Comparison of ENCODE assay signal across 8 cellular contexts in genomic region chr9:2465921-2466460, GRCh38.
DNase-seq lines count a peak whose midpoint lies in the region; ATAC-seq lines count a peak whose summit lies in the region.

No MANE protein-coding gene starts in this region.

- ATAC-seq in activated CD4-positive, CD25-positive, alpha-beta regulatory T cell treated with anti-CD3 and anti-CD28 coated beads, Interleukin-2, amount 50 U/mL, for 24 hours: peak; percentile 60 to 70
- ATAC-seq in HG02763 (IDR thresholded peaks at IDR 0.05; ENCODE audit: unreplicated experiment): peak; percentile 99

- no peak for DNase-seq in activated CD4-positive, CD25-positive, alpha-beta regulatory T cell (lab: John Stamatoyannopoulos, UW)
- DNase-seq in NCI-H146 treated with DMSO at 0.1 percent for 48 hours (lab: John Stamatoyannopoulos, UW; ENCODE audit: unreplicated experiment) (peak; percentile 51), iPS-NIHi11 (ENCODE audit: low spot score) (peak; percentile 39), KG1 (lab: John Stamatoyannopoulos, UW) (no peak), CD1c-positive myeloid dendritic cell (ENCODE audit: extremely low spot score) (no peak)
- no peak for DNase-seq in effector CD8-positive, alpha-beta T cell (lab: John Stamatoyannopoulos, UW)

Comparison
In these comparisons a context has a peak if more than half of its experiments do, and no peak if none do; other contexts are left out.
1. DNase-seq: peak in NCI-H146 treated with DMSO at 0.1 percent for 48 hours (single experiment) and iPS-NIHi11 (single experiment); none in activated CD4-positive, CD25-positive, alpha-beta regulatory T cell (0 of 4), KG1 (single experiment), CD1c-positive myeloid dendritic cell (single experiment) and effector CD8-positive, alpha-beta T cell (single experiment).